ENCODE assay signal across 8 cellular contexts in the genomic region with DNA sequence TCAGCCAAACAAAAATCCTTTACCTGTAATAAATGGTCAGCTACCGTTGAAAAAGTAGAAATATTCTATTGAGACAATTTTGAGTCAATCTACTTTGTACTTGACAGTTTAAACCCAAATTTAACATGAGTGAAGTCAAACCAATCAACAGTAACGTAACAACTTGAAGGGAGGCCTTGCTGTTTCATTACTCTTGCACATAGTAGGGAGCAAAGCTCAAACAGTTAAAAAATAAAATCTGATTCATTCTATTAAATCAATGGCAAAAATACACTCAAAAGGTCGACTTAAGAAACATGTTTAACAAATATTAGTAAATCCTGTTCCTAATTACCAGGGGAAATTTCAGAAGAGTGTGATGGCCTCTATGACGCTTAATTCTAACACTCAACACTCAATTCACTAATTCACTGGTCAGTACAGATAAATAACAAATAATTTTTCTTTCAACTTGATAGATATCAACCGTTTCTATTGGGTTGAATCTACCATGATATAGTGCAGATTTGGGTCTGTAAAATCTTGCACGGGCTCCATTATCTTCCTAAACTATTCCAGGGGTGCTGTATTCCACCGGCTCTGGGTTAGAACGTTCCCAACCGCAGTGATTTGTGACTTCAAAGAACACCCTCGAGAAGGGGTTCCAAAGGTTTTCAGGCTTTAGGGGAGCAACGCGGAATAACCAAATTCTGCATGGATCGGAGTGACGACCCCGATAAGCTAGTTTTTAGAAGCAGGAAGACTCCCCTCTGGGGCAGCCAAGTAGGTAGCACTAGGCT.
DNase-seq lines count a peak whose midpoint lies in the region; ATAC-seq, FAIRE-seq and TF ChIP-seq lines count a peak whose summit lies in the region.

No MANE protein-coding gene starts in this region.

- H2AFZ ChIP-seq in SU-DHL-6 (ENCODE audit: low read depth, low read length, severe bottlenecking) = peak overlapping the region; percentile 22

- H3K9me2 ChIP-seq in SU-DHL-6 (replicated peaks; ENCODE audit: insufficient read depth, low read length) = no peaks in the 10 kb centered on the region

- peak overlapping the region; percentile 87 for H3K4me2 ChIP-seq in SU-DHL-6 (ENCODE audit: low read depth, low read length, poor library complexity, severe bottlenecking)

- DNase-seq in GM19239 (ENCODE audit: insufficient read length, low spot score) = no peak
- DNase-seq in foreskin fibroblast = no peak
- DNase-seq in skeletal muscle cell (ENCODE audit: low read depth) = no peak
- no peak for DNase-seq in hepatic stellate cell (ENCODE audit: low spot score)
- no peak for DNase-seq in NCI-H748 (lab: John Stamatoyannopoulos, UW; ENCODE audit: unreplicated experiment)

- H3K4me3 ChIP-seq in SU-DHL-6 (ENCODE audit: insufficient read depth, low read length, poor library complexity, severe bottlenecking) (peak overlapping the region; percentile 80), foreskin fibroblast (ENCODE audit: low read depth in 1 of 2, low read length in 2 of 2) (peak overlapping the region; percentile 74 to 75), skeletal muscle cell (ENCODE audit: low read depth, low read length) (peak overlapping the region; percentile 77)

- ATAC-seq in GM21390 (IDR thresholded peaks at IDR 0.05; ENCODE audit: unreplicated experiment) = no peak
- ATAC-seq in HG03439 (IDR thresholded peaks at IDR 0.05; ENCODE audit: unreplicated experiment) = no peak

- H3K9ac ChIP-seq in SU-DHL-6 (ENCODE audit: low read length) = peak overlapping the region; percentile 65

- H3K36me3 ChIP-seq in SU-DHL-6 (ENCODE audit: low read length) = no peaks in the 10 kb centered on the region

- no peaks in the 10 kb centered on the region for H3K9me3 ChIP-seq in SU-DHL-6 (ENCODE audit: insufficient read depth, low read length)

- H3K27me3 ChIP-seq in SU-DHL-6 (ENCODE audit: low read length) = no peaks in the 10 kb centered on the region

- TF ChIP-seq CTCF in SU-DHL-6 (IDR thresholded peaks at IDR 0.05; ENCODE audit: insufficient read depth, low read length, poor library complexity, severe bottlenecking) (no peak), foreskin fibroblast (IDR thresholded peaks at IDR 0.05; ENCODE audit: low read depth, low read length) (no peak)

- H3F3A ChIP-seq in SU-DHL-6 (ENCODE audit: insufficient read depth) = no peaks in the 10 kb centered on the region; the same call in none of the 2 replicates

- H4K20me1 ChIP-seq in SU-DHL-6 (ENCODE audit: low read depth, low read length) = no peaks in the 10 kb centered on the region

- H3K27ac ChIP-seq in SU-DHL-6 (ENCODE audit: low read depth, low read length) = peak overlapping the region; percentile 84

- H3K79me2 ChIP-seq in SU-DHL-6 (ENCODE audit: insufficient read depth, low read length) = peaks cover 53% of the 10 kb centered on the region

- FAIRE-seq in GM19239 (lab: Jason Lieb, UNC) = peak; percentile 88
